Comparison of ENCODE assay signal across 22 cellular contexts in genomic region chr1:67158401-67158800, GRCh38. TPM values are rescaled to one million over a fixed set of nuclear protein-coding genes. Genes with fewer than 3 reads are reported as not detected.
"Had no signal": no experiment of that assay in that cellular context is flagged by ENCODE, and none has a peak within 500 bp of the region (broad histone marks: within the 10 kb centered on the region; RNA-seq: fewer than 3 reads in every experiment).

No MANE protein-coding gene starts in this region.

- H3K4me3 ChIP-seq: adrenal gland, breast epithelium, gastrocnemius medialis, lung, spleen, suprapubic skin, transverse colon, uterus had no signal

- H3K9me3 ChIP-seq: adrenal gland, breast epithelium, gastrocnemius medialis, spleen, suprapubic skin, transverse colon, uterus had no signal

- H3K9me3 Mint-ChIP-seq: T-helper 1 cell treated with Interleukin-12 subunit alpha and Interleukin-12 subunit beta and Interleukin-4 antibody, amounts not matched to agents 30 μg/mL and 1 μg/mL, for 36 hours had no signal

- H3K27ac Mint-ChIP-seq: T-helper 1 cell treated with Interleukin-12 subunit alpha and Interleukin-12 subunit beta and Interleukin-4 antibody, amounts not matched to agents 30 μg/mL and 1 μg/mL, for 36 hours had no signal

- ATAC-seq: esophagus mucosa, gastrocnemius medialis, left lobe of liver had no signal

- H3K4me3 Mint-ChIP-seq: T-helper 1 cell treated with Interleukin-12 subunit alpha and Interleukin-12 subunit beta and Interleukin-4 antibody, amounts not matched to agents 30 μg/mL and 1 μg/mL, for 36 hours had no signal

- H3K27me3 ChIP-seq: breast epithelium, gastrocnemius medialis, transverse colon, uterus had no signal

- H3K27ac ChIP-seq: adrenal gland, breast epithelium, gastrocnemius medialis, spleen, suprapubic skin, transverse colon, uterus had no signal

- H3K36me3 ChIP-seq: adrenal gland, breast epithelium, gastrocnemius medialis, spleen, suprapubic skin, transverse colon, uterus had no signal

- DNase-seq: activated CD4-positive, alpha-beta T cell treated with anti-CD3 and anti-CD28 coated beads, Interleukin-2, amount 50 U/mL, for 4 hours; activated gamma-delta T cell; adrenal gland; cortex of kidney; gastrocnemius medialis; head of caudate nucleus; kidney; midbrain; occipital lobe; posterior cingulate gyrus; retina; spleen; stimulated activated naive CD8-positive, alpha-beta T cell treated with anti-CD3 and anti-CD28 coated beads, Interleukin-15, Interleukin-2, amounts not matched to agents 100 U/mL and 50 U/mL, for 24 hours; transverse colon; uterus had no signal

- H3K4me1 ChIP-seq: adrenal gland, breast epithelium, gastrocnemius medialis, spleen, suprapubic skin, transverse colon, uterus had no signal

RNA-seq across cellular contexts. Expression of gene IL23R, which starts 7.9 kb away (rescaled TPM):
- total RNA-seq: astrocyte, breast epithelium, gastrocnemius medialis, occipital lobe, suprapubic skin had no signal

RNA-seq across cellular contexts. Expression of gene C1orf141, which starts 23.6 kb away (rescaled TPM):
- total RNA-seq: adrenal gland, astrocyte, breast epithelium, esophagus mucosa, gastrocnemius medialis, kidney, left lobe of liver, occipital lobe, spleen, suprapubic skin, transverse colon, uterus had no signal
